11 cellular contexts compared by ENCODE assay signal in the genomic region with DNA sequence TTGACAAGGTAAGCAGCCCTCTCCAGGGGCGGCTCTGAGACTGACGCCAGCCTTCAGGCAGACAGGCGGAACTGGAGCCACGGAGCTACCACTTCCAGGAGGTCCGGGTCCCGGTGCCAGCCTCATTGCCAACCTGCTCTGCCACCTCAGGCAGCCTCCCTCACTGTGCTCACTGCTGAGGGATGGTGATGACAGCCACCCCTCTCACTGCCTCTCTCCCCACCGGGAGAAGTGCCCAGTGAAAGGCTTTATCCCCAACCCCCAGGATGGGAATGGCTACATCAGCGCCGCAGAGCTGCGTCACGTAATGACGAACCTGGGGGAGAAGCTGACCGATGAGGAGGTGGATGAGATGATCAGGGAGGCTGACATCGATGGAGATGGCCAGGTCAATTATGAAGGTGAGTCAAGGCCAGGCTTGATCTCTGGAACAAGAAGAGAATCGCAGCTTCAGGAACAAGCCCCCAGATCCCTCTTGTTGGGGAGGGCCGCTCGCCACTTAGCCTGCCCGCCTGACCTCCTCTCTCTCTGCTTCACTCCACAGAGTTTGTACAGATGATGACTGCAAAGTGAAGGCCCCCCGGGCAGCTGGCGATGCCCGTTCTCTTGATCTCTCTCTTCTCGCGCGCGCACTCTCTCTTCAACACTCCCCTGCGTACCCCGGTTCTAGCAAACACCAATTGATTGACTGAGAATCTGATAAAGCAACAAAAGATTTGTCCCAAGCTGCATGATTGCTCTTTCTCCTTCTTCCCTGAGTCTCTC. TPM values are rescaled to one million over a fixed set of nuclear protein-coding genes. Genes with fewer than 3 reads are reported as not detected.
DNase-seq lines count a peak whose midpoint lies in the region; ATAC-seq and TF ChIP-seq lines count a peak whose summit lies in the region.
"Had no signal": no experiment of that assay in that cellular context is flagged by ENCODE, and none has a peak within 500 bp of the region (broad histone marks: within the 10 kb centered on the region; RNA-seq: fewer than 3 reads in every experiment).

No MANE protein-coding gene starts in this region.

- H3K27ac ChIP-seq in BLaER1 (no peak overlapping the region), uterus (no peak overlapping the region)
- no peak overlapping the region for H3K27ac ChIP-seq in CD8-positive, alpha-beta memory T cell (ENCODE audit: low read depth, low read length)
- H3K27ac ChIP-seq: hepatocyte had no signal

- POLR2A ChIA-PET in HEK293T (lab: Yijun Ruan, JAX): interaction anchor here (5.7 kb wide), 1 partner anchor 8 kb away, joined by 40 read pairs; a partner anchor contains a TSS
- POLR2A ChIA-PET in CD8-positive, alpha-beta memory T cell (lab: Charles Lee): interaction anchor here (3.9 kb wide), 1 partner anchor 7 kb away, joined by 52 read pairs; a partner anchor contains a TSS

- peak overlapping the region; percentile 49; the same call in 1 of the 2 replicates for H3K4me2 ChIP-seq in BLaER1
- H3K4me2 ChIP-seq: hepatocyte had no signal

- CTCF ChIA-PET in HEK293T (lab: Yijun Ruan, JAX): interaction anchor here (0.7 kb wide), 1 partner anchor 9 kb away, joined by 3 read pairs; no protein-coding TSS in a partner anchor
- CTCF ChIA-PET in CD8-positive, alpha-beta memory T cell (lab: Charles Lee): interaction anchor here (1.9 kb wide), 1 partner anchor 28 kb away, joined by 5 read pairs; no protein-coding TSS in a partner anchor

- peaks cover 90% of the 10 kb centered on the region for H4K20me1 ChIP-seq in BLaER1

- no peaks in the 10 kb centered on the region for H3K9me3 Mint-ChIP-seq in CD8-positive, alpha-beta memory T cell
- H3K9me3 Mint-ChIP-seq: memory B cell had no signal

- H3K4me3 ChIP-seq in BLaER1 (no peak overlapping the region), uterus (no peak overlapping the region)
- H3K4me3 ChIP-seq in CD8-positive, alpha-beta memory T cell (ENCODE audit: low read length): no peak overlapping the region
- H3K4me3 ChIP-seq: hepatocyte had no signal

- DNase-seq in HEK293T (ENCODE audit: extremely low spot score) (peak; percentile 2), left cardiac atrium (peak; percentile 20), uterus (no peak)
- no peak for DNase-seq in CD8-positive, alpha-beta memory T cell
- DNase-seq: MV-4-11; stimulated activated naive CD4-positive, alpha-beta T cell treated with Interleukin-2 at 50 U/mL for 16 hours had no signal

- peaks cover 43 to 56% (median 52%) of the 10 kb centered on the region in 3 donors for H3K4me1 Mint-ChIP-seq in CD8-positive, alpha-beta memory T cell

- TF ChIP-seq CTCF in uterus (IDR thresholded peaks at IDR 0.05): no peak

- H3K4me1 ChIP-seq in BLaER1 (peaks cover 84% of the 10 kb centered on the region), uterus (no peaks in the 10 kb centered on the region)
- peaks cover 47% of the 10 kb centered on the region for H3K4me1 ChIP-seq in CD8-positive, alpha-beta memory T cell (ENCODE audit: insufficient read depth, low read length)

- H3K27ac Mint-ChIP-seq in CD8-positive, alpha-beta memory T cell: peak overlapping the region in 4 of 8 donors; percentile 10 to 93 (median 42)
- H3K27ac Mint-ChIP-seq: memory B cell had no signal

- no peaks in the 10 kb centered on the region for H3K9me3 ChIP-seq in BLaER1
- H3K9me3 ChIP-seq in uterus: no peaks in the 10 kb centered on the region
- H3K9me3 ChIP-seq in CD8-positive, alpha-beta memory T cell (ENCODE audit: low read length): no peaks in the 10 kb centered on the region

- no peak for TF ChIP-seq POLR2A in uterus (IDR thresholded peaks at IDR 0.05)

- H3K9ac ChIP-seq in BLaER1: no peak overlapping the region

- H3K27me3 ChIP-seq in BLaER1 (no peaks in the 10 kb centered on the region), uterus (no peaks in the 10 kb centered on the region)
- H3K27me3 ChIP-seq in CD8-positive, alpha-beta memory T cell (ENCODE audit: insufficient read depth, low read length, poor library complexity, severe bottlenecking): no peaks in the 10 kb centered on the region
- H3K27me3 ChIP-seq: hepatocyte had no signal

- H3K36me3 Mint-ChIP-seq in CD8-positive, alpha-beta memory T cell: peaks cover 3 to 61% (median 15%) of the 10 kb centered on the region in 3 donors

- no peaks in the 10 kb centered on the region for H3K27me3 Mint-ChIP-seq in CD8-positive, alpha-beta memory T cell
- H3K27me3 Mint-ChIP-seq: memory B cell had no signal

- ATAC-seq in left cardiac atrium (no peak), HG03039 (IDR thresholded peaks at IDR 0.05; ENCODE audit: unreplicated experiment) (no peak)

- H3K36me3 ChIP-seq in BLaER1: peaks cover 61% of the 10 kb centered on the region
- H3K36me3 ChIP-seq in uterus: no peaks in the 10 kb centered on the region
- H3K36me3 ChIP-seq in CD8-positive, alpha-beta memory T cell (ENCODE audit: insufficient read depth, low read length): peaks cover 43% of the 10 kb centered on the region

- intact Hi-C loops in left cardiac atrium (cut with DNase I): no loop called here
- intact Hi-C loops in uterus (cut with DNase I; ENCODE audit: low total_unique reads): no loop called here

- peak overlapping the region in 1 of 7 donors; percentile 15 for H3K4me3 Mint-ChIP-seq in CD8-positive, alpha-beta memory T cell
- H3K4me3 Mint-ChIP-seq: memory B cell had no signal

TF ChIP-seq in HEK293T, 16 proteins besides CTCF, POLR2A, EP300 and RAD21:
- TF ChIP-seq ZNF384 (IDR thresholded peaks at IDR 0.05): no peak
- no peak for TF ChIP-seq SUZ12 (IDR thresholded peaks at IDR 0.05)
- TF ChIP-seq BHLHE40 (IDR thresholded peaks at IDR 0.05; ENCODE audit: borderline replicate concordance): no peak
- no peak for TF ChIP-seq HDGF (IDR thresholded peaks at IDR 0.05; ENCODE audit: borderline replicate concordance)
- no peak for TF ChIP-seq LEF1 (IDR thresholded peaks at IDR 0.05; ENCODE audit: borderline replicate concordance)
- TF ChIP-seq FOXM1 (IDR thresholded peaks at IDR 0.05; ENCODE audit: borderline replicate concordance): no peak
- no peak for TF ChIP-seq NFRKB (IDR thresholded peaks at IDR 0.05)
- TF ChIP-seq TARDBP (IDR thresholded peaks at IDR 0.05): no peak
- no peak for TF ChIP-seq ELF4 (IDR thresholded peaks at IDR 0.05)
- TF ChIP-seq FOXA1 (IDR thresholded peaks at IDR 0.05): no peak
- TF ChIP-seq, protein P1, sequence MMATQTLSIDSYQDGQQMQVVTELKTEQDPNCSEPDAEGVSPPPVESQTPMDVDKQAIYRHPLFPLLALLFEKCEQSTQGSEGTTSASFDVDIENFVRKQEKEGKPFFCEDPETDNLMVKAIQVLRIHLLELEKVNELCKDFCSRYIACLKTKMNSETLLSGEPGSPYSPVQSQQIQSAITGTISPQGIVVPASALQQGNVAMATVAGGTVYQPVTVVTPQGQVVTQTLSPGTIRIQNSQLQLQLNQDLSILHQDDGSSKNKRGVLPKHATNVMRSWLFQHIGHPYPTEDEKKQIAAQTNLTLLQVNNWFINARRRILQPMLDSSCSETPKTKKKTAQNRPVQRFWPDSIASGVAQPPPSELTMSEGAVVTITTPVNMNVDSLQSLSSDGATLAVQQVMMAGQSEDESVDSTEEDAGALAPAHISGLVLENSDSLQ (IDR thresholded peaks at IDR 0.05): no peak
- no peak for TF ChIP-seq L3MBTL2 (conservative IDR thresholded peaks at IDR 0.05)
- TF ChIP-seq FOXK2 (IDR thresholded peaks at IDR 0.05): no peak
- no peak for TF ChIP-seq SP1 (IDR thresholded peaks at IDR 0.05)
- TF ChIP-seq CTBP1 (IDR thresholded peaks at IDR 0.05; ENCODE audit: borderline replicate concordance): no peak
- TF ChIP-seq ARNT (IDR thresholded peaks at IDR 0.05): no peak

RNA-seq across cellular contexts. Expression of a gene that starts 7.6 kb away (rescaled TPM):
- 100 to 1,000 TPM; 229 to 241 TPM for total RNA-seq in left cardiac atrium
- 100 to 1,000 TPM in 3 of 4 donors, 10 to 100 TPM in 1; 83.8 to 225 (median 157) TPM for total RNA-seq in uterus
- 100 to 1,000 TPM; 465 to 493 TPM for total RNA-seq in CD8-positive, alpha-beta memory T cell
- 168 TPM for polyA plus RNA-seq in CD8-positive, alpha-beta memory T cell

RNA-seq across cellular contexts. Expression of a gene that starts 16.1 kb away (rescaled TPM):
- 10 to 100 TPM in 1 of 2 donors, 1 to 10 TPM in 1; 5.5 to 14.8 TPM for total RNA-seq in left cardiac atrium
- total RNA-seq in uterus: 1 to 10 TPM in 2 of 4 donors, under 1 TPM in 2; 0.51 to 6.1 (median 3.5) TPM
- 10 to 100 TPM; 17.7 to 18.4 TPM for total RNA-seq in CD8-positive, alpha-beta memory T cell
- not detected for polyA plus RNA-seq in CD8-positive, alpha-beta memory T cell

RNA-seq across cellular contexts. Expression of a gene that starts 27.2 kb away (rescaled TPM):
- total RNA-seq in left cardiac atrium: 1 to 10 TPM in 1 of 2 donors, not detected in 1; 5.2 TPM
- total RNA-seq in uterus: not detected
- total RNA-seq in CD8-positive, alpha-beta memory T cell: 1 to 10 TPM; 9.0 TPM
- polyA plus RNA-seq in CD8-positive, alpha-beta memory T cell: not detected
- total RNA-seq: hepatocyte had no signal
- polyA plus RNA-seq: BJ had no signal

RNA-seq across cellular contexts. Expression of a gene that starts 52.2 kb away (rescaled TPM):
- 10 to 100 TPM; 15.1 to 15.4 TPM for total RNA-seq in left cardiac atrium
- total RNA-seq in uterus: 10 to 100 TPM in 3 of 4 donors, under 1 TPM in 1; 0.29 to 90.1 (median 30.3) TPM
- total RNA-seq in CD8-positive, alpha-beta memory T cell: 1 to 10 TPM; 2.5 TPM
- polyA plus RNA-seq in CD8-positive, alpha-beta memory T cell: not detected

Comparison
In these comparisons a context has a peak if more than half of its experiments do, and no peak if none do; other contexts are left out.
1. DNase-seq: peak in HEK293T (single experiment) and left cardiac atrium (single experiment); none in uterus (0 of 2) and CD8-positive, alpha-beta memory T cell (0 of 5).